In genomic region chr10:71978988-71979691, GRCh38 we compare ENCODE assay signal across 14 cellular contexts. TPM values are rescaled to one million over a fixed set of nuclear protein-coding genes. Genes with fewer than 3 reads are reported as not detected.
DNase-seq lines count a peak whose midpoint lies in the region; ATAC-seq and TF ChIP-seq lines count a peak whose summit lies in the region.
"Had no signal": no experiment of that assay in that cellular context is flagged by ENCODE, and none has a peak within 500 bp of the region (broad histone marks: within the 10 kb centered on the region; RNA-seq: fewer than 3 reads in every experiment).

No MANE protein-coding gene starts in this region.

- H3K27ac Mint-ChIP-seq in MCF 10A (ENCODE audit: low read depth, unreplicated experiment) = peak overlapping the region; percentile 92
- H3K27ac Mint-ChIP-seq: activated CD4-positive, alpha-beta memory T cell treated with anti-CD3 and anti-CD28 coated beads for 36 hours; activated T-helper 1 cell treated with anti-CD3 and anti-CD28 coated beads, Interleukin-12 subunit alpha, Interleukin-12 subunit beta, Interleukin-2, Interleukin-4 antibody, amounts not matched to agents 30 ng/mL and 10 ng/mL and 1 ng/mL, durations not matched to agents 14 hours and 24 hours and 36 hours had no signal

- no peak overlapping the region for H2BK15ac ChIP-seq in mesendoderm (replicated peaks; ENCODE audit: low read depth)

- no TSS peak for BruUV-seq in MCF 10A (replicated peaks; lab: Mats Ljungman, UMichigan)

- H3K4ac ChIP-seq in mesendoderm (ENCODE audit: low read depth, low read length) = no peak overlapping the region

- TF ChIP-seq EP300 in stomach (IDR thresholded peaks at IDR 0.05) = no peak

- H2BK120ac ChIP-seq in mesendoderm (ENCODE audit: low read depth, low read length) = no peak overlapping the region

- intact Hi-C loops in MCF 10A (cut with micrococcal nuclease) = no loop called here
- intact Hi-C loops in stomach (cut with DNase I; ENCODE audit: low total_unique reads) = no loop called here

- H3K9me3 ChIP-seq in GM23248 (ENCODE audit: low read depth) (no peaks in the 10 kb centered on the region), stomach (no peaks in the 10 kb centered on the region), Karpas-422 (ENCODE audit: low read length) (no peaks in the 10 kb centered on the region)

- peaks cover 80% of the 10 kb centered on the region for H3K79me2 ChIP-seq in GM23248 (ENCODE audit: insufficient read depth)
- no peaks in the 10 kb centered on the region for H3K79me2 ChIP-seq in mesendoderm (ENCODE audit: control insufficient read depth, insufficient read depth, low read length)
- no peaks in the 10 kb centered on the region for H3K79me2 ChIP-seq in Karpas-422 (ENCODE audit: low read length)

- peaks cover 79% of the 10 kb centered on the region for H3F3A ChIP-seq in GM23248 (ENCODE audit: insufficient read depth)

- no peaks in the 10 kb centered on the region for H3K27me3 Mint-ChIP-seq in MCF 10A (ENCODE audit: insufficient read depth, unreplicated experiment)

- no peaks in the 10 kb centered on the region for H3K27me3 ChIP-seq in GM23248 (replicated peaks; ENCODE audit: insufficient read depth)
- H3K27me3 ChIP-seq in mesendoderm (ENCODE audit: insufficient read depth, low read length, poor library complexity) = no peaks in the 10 kb centered on the region
- no peaks in the 10 kb centered on the region for H3K27me3 ChIP-seq in stomach
- no peaks in the 10 kb centered on the region for H3K27me3 ChIP-seq in Karpas-422 (ENCODE audit: low read length)

- POLR2A ChIA-PET in MCF 10A (lab: Yijun Ruan, JAX) = no interaction called here

- H2BK5ac ChIP-seq in mesendoderm (ENCODE audit: low read length) = no peak overlapping the region

- TF ChIP-seq CTCF in MCF 10A (IDR thresholded peaks at IDR 0.05; ENCODE audit: unreplicated experiment) (no peak), stomach (IDR thresholded peaks at IDR 0.05) (no peak)

- no peak overlapping the region for H4K8ac ChIP-seq in mesendoderm (ENCODE audit: low read depth, low read length)

- no peak overlapping the region for H2AK5ac ChIP-seq in mesendoderm (ENCODE audit: low read length)

- peak overlapping the region; percentile 62 for H3K56ac ChIP-seq in mesendoderm (ENCODE audit: low read length)

- H3K27ac ChIP-seq in GM23248 (peak overlapping the region; percentile 78; the same call in 1 of the 2 replicates), mesendoderm (ENCODE audit: low read depth, low read length) (no peak overlapping the region), stomach (peak overlapping the region; percentile 48 to 89 (median 84)), Karpas-422 (ENCODE audit: low read length) (no peak overlapping the region)
- H3K27ac ChIP-seq: parathyroid adenoma had no signal

- H2AFZ ChIP-seq in GM23248 (no peak overlapping the region), Karpas-422 (ENCODE audit: low read length) (no peak overlapping the region)
- H2AFZ ChIP-seq: parathyroid adenoma had no signal

- 88% methylated on average over 15 of the region's 15 CpGs for WGBS in GM23248 (ENCODE audit: low coverage in 1 of 2, low lambda C conversion rate in 2 of 2, missing lambda C conversion rate in 2 of 2), 2 experiments
- no CpG with 5 or more reads among the region's 15 CpGs for WGBS in mesendoderm (ENCODE audit: extremely low coverage, insufficient coverage, low lambda C conversion rate)
- WGBS in stomach, 5 donors = 38 to 56% (median 48%) methylated on average over 15 of the region's 15 CpGs

- no peak overlapping the region for H3K23ac ChIP-seq in mesendoderm (ENCODE audit: low read length)

- H3K18ac ChIP-seq in mesendoderm (ENCODE audit: low read length) = no peak overlapping the region

- 0 out of 2 replicates have a peak overlapping the region, but pooled peaks have one; percentile 63 for H3K9ac ChIP-seq in GM23248
- no peak overlapping the region for H3K9ac ChIP-seq in mesendoderm (ENCODE audit: low read length)
- H3K9ac ChIP-seq in Karpas-422 (ENCODE audit: low read length) = no peak overlapping the region
- H3K9ac ChIP-seq: parathyroid adenoma had no signal

- H3K36me3 ChIP-seq in GM23248 (ENCODE audit: low read depth) = 0 out of 2 replicates have a peak, but pooled peaks cover 5% of the 10 kb centered on the region
- no peaks in the 10 kb centered on the region for H3K36me3 ChIP-seq in mesendoderm (ENCODE audit: control insufficient read depth, insufficient read depth, low read length)
- H3K36me3 ChIP-seq in stomach = no peaks in the 10 kb centered on the region
- H3K36me3 ChIP-seq in Karpas-422 (ENCODE audit: insufficient read depth, low read length) = no peaks in the 10 kb centered on the region

- in situ Hi-C loops in GM23248 (cut with MboI) = no loop called here

- no peak overlapping the region for H4K5ac ChIP-seq in mesendoderm (ENCODE audit: low read length)

- CTCF ChIA-PET in MCF 10A (lab: Yijun Ruan, JAX) = no interaction called here

- peaks cover 7% of the 10 kb centered on the region for H3K79me1 ChIP-seq in mesendoderm (ENCODE audit: low read length)

- no peak for ATAC-seq in left lobe of liver

- H3K36me3 Mint-ChIP-seq in MCF 10A (ENCODE audit: insufficient read depth, unreplicated experiment) = peaks cover 36% of the 10 kb centered on the region
- H3K36me3 Mint-ChIP-seq: activated CD4-positive, alpha-beta memory T cell treated with anti-CD3 and anti-CD28 coated beads for 36 hours had no signal

- no peaks in the 10 kb centered on the region for H3K9me2 ChIP-seq in GM23248 (ENCODE audit: insufficient read depth)
- H3K9me2 ChIP-seq in Karpas-422 (replicated peaks; ENCODE audit: insufficient read depth, low read length) = no peaks in the 10 kb centered on the region

- H3K4me3 ChIP-seq in GM23248 (no peak overlapping the region), mesendoderm (ENCODE audit: low read length) (no peak overlapping the region), stomach (peak overlapping the region in 1 of 4 donors; percentile 12), Karpas-422 (ENCODE audit: low read length) (no peak overlapping the region)

- H3K4me1 Mint-ChIP-seq in MCF 10A (ENCODE audit: insufficient read depth, unreplicated experiment) = peaks cover 51% of the 10 kb centered on the region

- H3K4me1 ChIP-seq in GM23248 (ENCODE audit: insufficient read depth) (peaks cover 67% of the 10 kb centered on the region), mesendoderm (ENCODE audit: control insufficient read depth, low read depth, low read length) (peaks cover 4% of the 10 kb centered on the region), stomach (peaks cover 85 to 100% (median 99%) of the 10 kb centered on the region in 4 donors), Karpas-422 (ENCODE audit: low read length) (no peaks in the 10 kb centered on the region)
- H3K4me1 ChIP-seq: parathyroid adenoma had no signal

- H4K20me1 ChIP-seq in GM23248 (ENCODE audit: insufficient read depth) = 0 out of 2 replicates have a peak, but pooled peaks cover 4% of the 10 kb centered on the region
- no peaks in the 10 kb centered on the region for H4K20me1 ChIP-seq in Karpas-422 (ENCODE audit: insufficient read depth, low read depth, low read length)

- H3K4me2 ChIP-seq in GM23248 (ENCODE audit: unreplicated experiment) (peak overlapping the region; percentile 59), mesendoderm (ENCODE audit: low read length) (no peak overlapping the region), Karpas-422 (ENCODE audit: low read depth, low read length, poor library complexity, severe bottlenecking) (no peak overlapping the region)

- H3K9me3 Mint-ChIP-seq in MCF 10A (ENCODE audit: unreplicated experiment) = no peaks in the 10 kb centered on the region
- H3K9me3 Mint-ChIP-seq: activated CD4-positive, alpha-beta memory T cell treated with anti-CD3 and anti-CD28 coated beads for 36 hours; activated T-helper 1 cell treated with anti-CD3 and anti-CD28 coated beads, Interleukin-12 subunit alpha, Interleukin-12 subunit beta, Interleukin-2, Interleukin-4 antibody, amounts not matched to agents 30 ng/mL and 10 ng/mL and 1 ng/mL, durations not matched to agents 14 hours and 24 hours and 36 hours had no signal

- DNase-seq in GM23248 (no peak), MCF 10A (ENCODE audit: unreplicated experiment) (no peak), mesendoderm (no peak), stomach (no peak), GDM1 (lab: John Stamatoyannopoulos, UW) (no peak), activated gamma-delta T cell treated with Interleukin-2 at 50 U/mL for 16 hours (no peak), Karpas-422 (no peak), left lobe of liver (ENCODE audit: low spot score) (no peak)
- DNase-seq: activated CD4-positive, alpha-beta memory T cell treated with anti-CD3 and anti-CD28 coated beads for 36 hours; NCI-H1436; NCI-H345; stimulated activated CD4-positive, alpha-beta T cell treated with anti-CD3 and anti-CD28 coated beads, Interleukin-15, amount 100 ng/mL, for 24 hours had no signal

- no peak overlapping the region for H3K4me3 Mint-ChIP-seq in MCF 10A (ENCODE audit: unreplicated experiment)
- H3K4me3 Mint-ChIP-seq: activated CD4-positive, alpha-beta memory T cell treated with anti-CD3 and anti-CD28 coated beads for 36 hours; activated T-helper 1 cell treated with anti-CD3 and anti-CD28 coated beads, Interleukin-12 subunit alpha, Interleukin-12 subunit beta, Interleukin-2, Interleukin-4 antibody, amounts not matched to agents 30 ng/mL and 10 ng/mL and 1 ng/mL, durations not matched to agents 14 hours and 24 hours and 36 hours had no signal

- no peak for TF ChIP-seq POLR2A in stomach (IDR thresholded peaks at IDR 0.05)

RNA-seq across cellular contexts. Expression of gene CHST3, which starts 14.9 kb away (rescaled TPM):
- total RNA-seq in GM23248 (2014; rRNA removed; shearing (Covaris generic)) = 42.2 and 43.3 TPM in 2 replicates
- polyA plus RNA-seq in GM23248 (2016; fragmentation: Nextera tagmentation; extraction: Ambion mirVana) = 10.4 and 10.7 TPM in 2 replicates
- total RNA-seq in MCF 10A (2022) = 28.7 and 29.3 TPM in 2 replicates
- 4.9 TPM for polyA plus RNA-seq in mesendoderm (2013, experiment 1 of 2)
- 4.9 TPM for polyA plus RNA-seq in mesendoderm (2013, experiment 2 of 2)
- 10 to 100 TPM in 4 of 5 donors, 1 to 10 TPM in 1; 4.9 to 26.8 (median 17.0) TPM for total RNA-seq in stomach
- 1 to 10 TPM; 1.5 to 4.7 (median 3.3) TPM for polyA plus RNA-seq in stomach
- total RNA-seq in Karpas-422 (2014; rRNA removed; shearing (Covaris generic); ENCODE audit: low replicate concordance) = not detected in 2 replicates
- total RNA-seq in left lobe of liver = 1.3 TPM

Comparison
In these comparisons a context has a peak if more than half of its experiments do, and no peak if none do; other contexts are left out.
1. H3K27ac ChIP-seq: peak in GM23248 (single experiment) and stomach (5 of 5); none in mesendoderm (single experiment) and Karpas-422 (single experiment).